17 cellular contexts compared by ENCODE assay signal in genomic region chr19:2176336-2176994, GRCh38. TPM values are rescaled to one million over a fixed set of nuclear protein-coding genes. Genes with fewer than 3 reads are reported as not detected.
DNase-seq lines count a peak whose midpoint lies in the region; ATAC-seq and TF ChIP-seq lines count a peak whose summit lies in the region.
"Had no signal": no experiment of that assay in that cellular context is flagged by ENCODE, and none has a peak within 500 bp of the region (broad histone marks: within the 10 kb centered on the region; RNA-seq: fewer than 3 reads in every experiment).

No MANE protein-coding gene starts in this region.

- no peak overlapping the region for H2AFZ ChIP-seq in SK-N-SH (ENCODE audit: low read depth)

- no peak overlapping the region for H3K9ac ChIP-seq in SK-N-SH

- H3K4me2 ChIP-seq in SK-N-SH = no peak overlapping the region

- H3K27me3 ChIP-seq in SK-N-SH (ENCODE audit: insufficient read depth) (no peaks in the 10 kb centered on the region), lower lobe of right lung (ENCODE audit: low read depth) (no peaks in the 10 kb centered on the region), thyroid gland (no peaks in the 10 kb centered on the region), sigmoid colon (no peaks in the 10 kb centered on the region)
- H3K27me3 ChIP-seq: transverse colon had no signal

- no peak for TF ChIP-seq POLR2A in thyroid gland (IDR thresholded peaks at IDR 0.05)
- TF ChIP-seq POLR2A in sigmoid colon (IDR thresholded peaks at IDR 0.05) = no peak

- POLR2A ChIA-PET in SK-N-SH (lab: Yijun Ruan, JAX) = no interaction called here

- H3K27ac ChIP-seq in SK-N-SH (ENCODE audit: low read depth in 2 of 2, low read length in 1 of 2) = no peak overlapping the region; a peak in 1 of 4 replicates
- H3K27ac ChIP-seq in epithelial cell of prostate = peak overlapping the region; percentile 2
- peak overlapping the region; percentile 53 for H3K27ac ChIP-seq in lower lobe of right lung
- peak overlapping the region; percentile 66 to 91 (median 67) for H3K27ac ChIP-seq in thyroid gland
- no peak overlapping the region for H3K27ac ChIP-seq in sigmoid colon
- H3K27ac ChIP-seq: transverse colon had no signal

- H3K9me2 ChIP-seq in SK-N-SH = no peaks in the 10 kb centered on the region

- no peak for DNase-seq in SK-N-SH
- DNase-seq in epithelial cell of prostate (ENCODE audit: low read depth, low spot score) = no peak
- DNase-seq in lower lobe of right lung = peak; percentile 59
- peak; percentile 90 to 93 for DNase-seq in thyroid gland
- DNase-seq in sigmoid colon = no peak
- DNase-seq in NCI-H2171 treated with DMSO at 0.1 percent for 48 hours (lab: John Stamatoyannopoulos, UW) = no peak
- DNase-seq: activated CD4-positive, alpha-beta T cell treated with anti-CD3 and anti-CD28 coated beads, Interleukin-2, amount 10 ng/mL, durations not matched to agents 7 days and 5 days; activated T-cell treated with anti-CD3 and anti-CD28 coated beads, Interleukin-2, amount 50 U/mL, for 72 hours; CD4-positive, alpha-beta memory T cell; NCI-H187 treated with DMSO at 0.1 percent for 48 hours; NCI-H82; RPMI8226; stimulated activated CD4-positive, alpha-beta T cell treated with anti-CD3 and anti-CD28 coated beads, Interleukin-1b, Interleukin-23, amount 100 ng/mL, for 48 hours; T-helper 17 cell; transverse colon had no signal

- ATAC-seq in SK-N-SH treated with all-trans-retinoic acid at 6 μM for 48 hours (no peak), lower lobe of right lung (peak; percentile 86 to 90), HG03159 (IDR thresholded peaks at IDR 0.05; ENCODE audit: unreplicated experiment) (no peak)
- ATAC-seq: activated T-cell treated with anti-CD3 and anti-CD28 coated beads, Interleukin-2, amount 50 U/mL, for 72 hours; T-helper 17 cell had no signal

- peaks cover 73% of the 10 kb centered on the region for H4K20me1 ChIP-seq in SK-N-SH (ENCODE audit: insufficient read depth)

- TF ChIP-seq EP300 in SK-N-SH (IDR thresholded peaks at IDR 0.05; ENCODE audit: borderline replicate concordance in 1 of 2, low read depth in 1 of 2, low read length in 1 of 2) = no peak
- no peak for TF ChIP-seq EP300 in sigmoid colon (IDR thresholded peaks at IDR 0.05)

- TF ChIP-seq CTCF in SK-N-SH (IDR thresholded peaks at IDR 0.05) (no peak), lower lobe of right lung (IDR thresholded peaks at IDR 0.05) (no peak), thyroid gland (IDR thresholded peaks at IDR 0.05) (no peak), sigmoid colon (IDR thresholded peaks at IDR 0.05) (no peak)

- no peak for TF ChIP-seq RAD21 in SK-N-SH (IDR thresholded peaks at IDR 0.05; ENCODE audit: low read length)

- H3K4me3 ChIP-seq in SK-N-SH (ENCODE audit: low read depth in 2 of 2, low read length in 1 of 2) = no peak overlapping the region
- no peak overlapping the region for H3K4me3 ChIP-seq in lower lobe of right lung
- H3K4me3 ChIP-seq in thyroid gland (replicated peaks in 1 of 3) = no peak overlapping the region
- H3K4me3 ChIP-seq in sigmoid colon = no peak overlapping the region
- H3K4me3 ChIP-seq: transverse colon had no signal

- H3K4me1 ChIP-seq in SK-N-SH (ENCODE audit: control insufficient read depth in 1 of 2, insufficient read depth in 2 of 2, low read depth in 1 of 2, low read length in 1 of 2) (peaks cover 1 to 16% of the 10 kb centered on the region in 2 experiments; a peak in 2 of 4 replicates), lower lobe of right lung (peaks cover 38% of the 10 kb centered on the region), thyroid gland (peaks cover 16 to 23% of the 10 kb centered on the region in 2 donors), sigmoid colon (peaks cover 0 to 21% (median 16%) of the 10 kb centered on the region in 4 donors)

- CTCF ChIA-PET in SK-N-SH (lab: Yijun Ruan, JAX) = interaction anchor here (1.7 to 2.6 kb wide), 2 partner anchors 20 to 140 kb away, joined by 3 to 10 read pairs; no protein-coding TSS in a partner anchor

- H3K9me3 ChIP-seq in SK-N-SH (no peaks in the 10 kb centered on the region), lower lobe of right lung (no peaks in the 10 kb centered on the region), thyroid gland (no peaks in the 10 kb centered on the region), sigmoid colon (no peaks in the 10 kb centered on the region)
- H3K9me3 ChIP-seq: transverse colon had no signal

- no peaks in the 10 kb centered on the region for H3F3A ChIP-seq in SK-N-SH (replicated peaks; ENCODE audit: insufficient read depth)

- intact Hi-C loops in lower lobe of right lung (cut with DNase I) = no loop called here
- intact Hi-C loops in thyroid gland (cut with DNase I) = no loop called here
- intact Hi-C loops in sigmoid colon (cut with DNase I) = no loop called here

- 93% methylated on average over 16 of the region's 22 CpGs for WGBS in SK-N-SH (ENCODE audit: low lambda C conversion rate)
- 48 to 61% methylated on average over 13 to 22 of the region's 22 CpGs for WGBS in thyroid gland, 2 donors
- 84 to 90% methylated on average over 22 of the region's 22 CpGs for WGBS in sigmoid colon, 2 donors

- peaks cover 100% of the 10 kb centered on the region for H3K79me2 ChIP-seq in SK-N-SH (ENCODE audit: insufficient read depth)

- no peaks in the 10 kb centered on the region for H3K36me3 ChIP-seq in SK-N-SH (replicated peaks in 1 of 2; ENCODE audit: control insufficient read depth in 1 of 2, insufficient read depth in 2 of 2, low read length in 1 of 2)
- peaks cover 9% of the 10 kb centered on the region for H3K36me3 ChIP-seq in lower lobe of right lung
- H3K36me3 ChIP-seq in thyroid gland = peaks cover 0 to 4% of the 10 kb centered on the region in 2 donors
- H3K36me3 ChIP-seq in sigmoid colon = no peaks in the 10 kb centered on the region
- H3K36me3 ChIP-seq: transverse colon had no signal

TF ChIP-seq in SK-N-SH, 30 proteins besides CTCF, POLR2A, EP300 and RAD21:
- TF ChIP-seq PBX3 (IDR thresholded peaks at IDR 0.05) = 0 out of 2 replicates have a peak, but pooled peaks have one; percentile 13
- TF ChIP-seq NRF1 (IDR thresholded peaks at IDR 0.05; ENCODE audit: low read depth, low read length) = no peak
- no peak for TF ChIP-seq GABPA (IDR thresholded peaks at IDR 0.05; ENCODE audit: low read depth)

TF ChIP-seq in SK-N-SH treated with all-trans-retinoic acid at 6 μM for 48 hours, 23 proteins besides CTCF, POLR2A, EP300 and RAD21 (continues in another document):
- no peak for TF ChIP-seq CSRNP3 (CRISPR knock-in tag; IDR thresholded peaks at IDR 0.05)
- TF ChIP-seq ESRRG (CRISPR knock-in tag; IDR thresholded peaks at IDR 0.05) = no peak
- no peak for TF ChIP-seq OSR1 (CRISPR knock-in tag; IDR thresholded peaks at IDR 0.05)
- TF ChIP-seq CREB5 (CRISPR knock-in tag; IDR thresholded peaks at IDR 0.05; ENCODE audit: low read depth) = no peak
- TF ChIP-seq BACH2 (CRISPR knock-in tag; IDR thresholded peaks at IDR 0.05; ENCODE audit: borderline replicate concordance) = no peak

RNA-seq across cellular contexts. Expression of gene DOT1L, which starts 12.7 kb away (rescaled TPM):
- polyA plus RNA-seq in SK-N-SH (2012; rRNA removed) (3.6 and 5.0 TPM in 2 replicates), sigmoid colon (10 to 100 TPM in 2 of 3 donors, 1 to 10 TPM in 1; 6.9 to 26.0 (median 12.6) TPM)
- 2.7 and 4.2 TPM in 2 replicates for polyA plus RNA-seq in SK-N-SH (2012; cell fraction: cytosol; rRNA removed)
- polyA plus RNA-seq in SK-N-SH (2012; cell fraction: nucleus; rRNA removed) = 22.3 and 42.9 TPM in 2 replicates
- total RNA-seq in lower lobe of right lung (33.0 TPM), thyroid gland (10 to 100 TPM; 10.2 to 31.1 (median 17.2) TPM), sigmoid colon (1 to 10 TPM; 4.6 to 8.0 (median 6.3) TPM)

RNA-seq across cellular contexts. Expression of gene AP3D1, which starts 25.1 kb away (rescaled TPM):
- polyA plus RNA-seq in SK-N-SH (2012; rRNA removed) (79.7 and 127 TPM in 2 replicates), sigmoid colon (100 to 1,000 TPM in 1 of 3 donors, 10 to 100 TPM in 2; 47.4 to 127 (median 72.6) TPM)
- polyA plus RNA-seq in SK-N-SH (2012; cell fraction: cytosol; rRNA removed) = 55.4 and 81.2 TPM in 2 replicates
- polyA plus RNA-seq in SK-N-SH (2012; cell fraction: nucleus; rRNA removed) = 239 and 320 TPM in 2 replicates
- total RNA-seq in lower lobe of right lung (99.5 TPM), thyroid gland (100 to 1,000 TPM in 3 of 4 donors, 10 to 100 TPM in 1; 62.5 to 121 (median 118) TPM), sigmoid colon (10 to 100 TPM; 43.1 to 83.1 (median 51.2) TPM)

RNA-seq across cellular contexts. Expression of gene PLEKHJ1, which starts 59.7 kb away (rescaled TPM):
- polyA plus RNA-seq in SK-N-SH (2012; rRNA removed) (128 and 151 TPM in 2 replicates), sigmoid colon (100 to 1,000 TPM; 228 to 255 (median 247) TPM)
- polyA plus RNA-seq in SK-N-SH (2012; cell fraction: cytosol; rRNA removed) = 82.0 and 106 TPM in 2 replicates
- 251 and 261 TPM in 2 replicates for polyA plus RNA-seq in SK-N-SH (2012; cell fraction: nucleus; rRNA removed)
- total RNA-seq in lower lobe of right lung (52.0 TPM), thyroid gland (100 to 1,000 TPM in 3 of 4 donors, 10 to 100 TPM in 1; 86.7 to 179 (median 131) TPM), sigmoid colon (10 to 100 TPM; 40.7 to 57.3 (median 42.8) TPM)

Comparison
In these comparisons a context has a peak if more than half of its experiments do, and no peak if none do; other contexts are left out.
1. DNase-seq: peak in lower lobe of right lung (single experiment) and thyroid gland (2 of 2); none in SK-N-SH (single experiment), epithelial cell of prostate (single experiment), sigmoid colon (single experiment) and NCI-H2171 treated with DMSO at 0.1 percent for 48 hours (single experiment).
2. H3K27ac ChIP-seq: peak in epithelial cell of prostate (single experiment), lower lobe of right lung (single experiment) and thyroid gland (3 of 3); none in SK-N-SH (0 of 2) and sigmoid colon (0 of 4).
3. ATAC-seq: peak in lower lobe of right lung (2 of 2); none in SK-N-SH treated with all-trans-retinoic acid at 6 μM for 48 hours (single experiment) and HG03159 (single experiment).